8 cellular contexts compared by ENCODE assay signal in the genomic region with DNA sequence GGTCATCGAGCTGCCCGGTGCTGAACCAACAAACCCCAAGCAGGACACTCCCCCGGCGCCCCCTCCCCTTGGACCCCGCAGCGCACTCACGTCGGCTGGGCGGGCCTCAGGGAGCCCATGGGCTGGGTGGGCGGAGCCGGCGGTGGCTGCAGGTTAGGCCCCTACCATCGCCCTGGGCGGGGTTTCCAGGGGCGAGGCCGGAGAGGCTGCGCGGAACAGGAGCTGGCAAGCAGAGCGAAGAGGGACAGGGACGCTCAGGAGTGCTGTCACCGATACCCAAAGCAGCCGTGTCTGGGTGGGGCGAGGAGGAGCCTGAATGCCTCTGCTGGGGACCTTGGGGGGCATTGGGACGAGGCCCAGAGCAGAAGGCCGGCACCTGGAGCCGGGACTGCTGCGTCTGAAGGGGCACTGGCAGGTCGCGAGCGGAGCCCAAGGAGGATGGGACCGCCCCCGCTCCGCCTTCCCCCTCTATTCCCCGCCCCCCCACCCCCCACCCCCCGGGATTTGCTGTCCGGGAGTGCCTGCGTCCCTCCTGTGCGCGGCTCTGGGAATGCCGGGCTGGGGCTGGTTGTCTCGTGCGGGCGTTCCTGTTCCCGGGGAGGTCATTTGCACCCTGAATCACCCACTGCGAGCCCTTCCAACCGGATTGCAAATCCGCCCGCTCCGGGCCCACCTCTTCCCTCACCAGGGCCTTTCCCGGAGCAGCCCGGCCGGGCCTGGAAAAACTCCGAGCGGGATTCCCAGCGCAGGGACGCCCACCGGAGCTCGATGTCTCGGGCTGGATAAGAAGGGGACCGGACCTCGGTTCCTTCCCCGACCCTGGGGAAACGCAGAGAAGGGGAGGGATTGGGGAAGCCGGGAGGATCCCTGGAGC. TPM values are rescaled to one million over a fixed set of nuclear protein-coding genes. Genes with fewer than 3 reads are reported as not detected.
DNase-seq lines count a peak whose midpoint lies in the region; ATAC-seq and TF ChIP-seq lines count a peak whose summit lies in the region.

No MANE protein-coding gene starts in this region.

- H3K9me3 Mint-ChIP-seq in nephron: no peaks in the 10 kb centered on the region

- H3K36me3 ChIP-seq in PC-3 (ENCODE audit: low read depth, low read length) (no peaks in the 10 kb centered on the region), esophagus squamous epithelium (peaks cover 3 to 50% (median 10%) of the 10 kb centered on the region in 3 donors), suprapubic skin (peaks cover 14% of the 10 kb centered on the region)

- peak overlapping the region; percentile 100 for H3K4me2 ChIP-seq in PC-3 (ENCODE audit: low read length)

- H3K27me3 ChIP-seq in PC-3 (ENCODE audit: low read length) (no peaks in the 10 kb centered on the region), esophagus squamous epithelium (peaks cover 0 to 51% (median 0%) of the 10 kb centered on the region in 4 donors), suprapubic skin (peaks cover 5% of the 10 kb centered on the region)

- peak overlapping the region; percentile 50 to 78 (median 77) for H3K4me3 Mint-ChIP-seq in nephron

- H4K20me1 ChIP-seq in PC-3 (ENCODE audit: low read length): no peaks in the 10 kb centered on the region

- intact Hi-C loops in PC-3 (cut with micrococcal nuclease) (no loop called here), esophagus squamous epithelium (cut with DNase I) (no loop called here)

- CTCF ChIA-PET in PC-3 (lab: Charles Lee): no interaction called here

- H3K27me3 Mint-ChIP-seq in nephron (ENCODE audit: low read depth): peaks cover 87% of the 10 kb centered on the region

- peak overlapping the region; percentile 83 for H3K4me3 ChIP-seq in PC-3 (ENCODE audit: low read length)
- peak overlapping the region; percentile 34 to 81 (median 67) for H3K4me3 ChIP-seq in esophagus squamous epithelium
- peak overlapping the region; percentile 66 for H3K4me3 ChIP-seq in suprapubic skin

- TSS peak; percentile 93 for BruUV-seq in PC-3 (replicated peaks; lab: Mats Ljungman, UMichigan)

- TF ChIP-seq POLR2A in esophagus squamous epithelium (IDR thresholded peaks at IDR 0.05) (peak in 1 of 4 donors; percentile 73), suprapubic skin (IDR thresholded peaks at IDR 0.05) (no peak)

- H3K9ac ChIP-seq in PC-3 (ENCODE audit: low read length): peak overlapping the region; percentile 83

- H3K9me2 ChIP-seq in PC-3 (replicated peaks; ENCODE audit: low read length): no peaks in the 10 kb centered on the region

- ATAC-seq in GM19025 (IDR thresholded peaks at IDR 0.05; ENCODE audit: low read depth, unreplicated experiment) (peak; percentile 54), PC-3 (peak; percentile 77)

- no peaks in the 10 kb centered on the region for H3K9me3 ChIP-seq in PC-3 (ENCODE audit: low read length)
- H3K9me3 ChIP-seq in esophagus squamous epithelium: no peaks in the 10 kb centered on the region
- no peaks in the 10 kb centered on the region for H3K9me3 ChIP-seq in suprapubic skin

- H3K4me1 Mint-ChIP-seq in nephron: peaks cover 16% of the 10 kb centered on the region

- no peak overlapping the region for H3K27ac Mint-ChIP-seq in nephron

- DNase-seq in AG08395 (ENCODE audit: low spot score) (peak; percentile 67), HT-29 (ENCODE audit: low spot score) (peak; percentile 89), PC-3 (peak; percentile 97), esophagus squamous epithelium (lab: John Stamatoyannopoulos, UW) (no peak), suprapubic skin (ENCODE audit: low spot score in 2 of 2) (peak; percentile 89 to 93)
- DNase-seq in activated T-cell treated with anti-CD3 and anti-CD28 coated beads, Interleukin-2, amount 50 U/mL, for 1 hour: peak; percentile 77

- POLR2A ChIA-PET in PC-3 (lab: Charles Lee; ENCODE audit: unreplicated experiment): interaction anchor here (0.6 to 0.7 kb wide), 2 partner anchors 64 to 154 kb away, joined by 3 to 4 read pairs; no protein-coding TSS in a partner anchor

- TF ChIP-seq EP300 in suprapubic skin (IDR thresholded peaks at IDR 0.05): no peak

- H3K4me1 ChIP-seq in PC-3 (ENCODE audit: insufficient read depth, low read length) (peaks cover 34% of the 10 kb centered on the region), esophagus squamous epithelium (peaks cover 51 to 71% (median 54%) of the 10 kb centered on the region in 3 donors), suprapubic skin (peaks cover 68% of the 10 kb centered on the region)

- H3K79me2 ChIP-seq in PC-3 (ENCODE audit: low read length): peaks cover 18% of the 10 kb centered on the region

- H3K27ac ChIP-seq in PC-3 (ENCODE audit: low read length) (peak overlapping the region; percentile 76), esophagus squamous epithelium (peak overlapping the region; percentile 88 to 96 (median 93)), suprapubic skin (peak overlapping the region; percentile 93)

- H3F3A ChIP-seq in PC-3 (ENCODE audit: low read length, unreplicated experiment): no peaks in the 10 kb centered on the region

- no peak for TF ChIP-seq CTCF in PC-3 (conservative IDR thresholded peaks at IDR 0.05; ENCODE audit: low read depth, low read length)
- TF ChIP-seq CTCF in esophagus squamous epithelium (IDR thresholded peaks at IDR 0.05): no peak
- TF ChIP-seq CTCF in nephron (IDR thresholded peaks at IDR 0.05; ENCODE audit: unreplicated experiment in 3 of 3): no peak
- no peak for TF ChIP-seq CTCF in suprapubic skin (IDR thresholded peaks at IDR 0.05)

- H2AFZ ChIP-seq in PC-3 (ENCODE audit: low read length): peak overlapping the region; percentile 88

- H3K36me3 Mint-ChIP-seq in nephron (ENCODE audit: low read depth): peaks cover 8% of the 10 kb centered on the region

- no CpG with 5 or more reads among the region's 64 CpGs for WGBS in esophagus squamous epithelium, 2 donors
- under 1% methylated on average over 29 of the region's 64 CpGs for WGBS in suprapubic skin

RNA-seq across cellular contexts. Expression of a gene that starts 0.9 kb away (rescaled TPM):
- total RNA-seq in HT-29 (2014; rRNA removed; shearing (Covaris generic)): 171 and 180 TPM in 2 replicates
- 119 and 134 TPM in 2 replicates for total RNA-seq in PC-3 (2014; rRNA removed)
- 100 to 1,000 TPM in 2 of 4 donors, 10 to 100 TPM in 2; 37.7 to 146 (median 103) TPM for total RNA-seq in esophagus squamous epithelium
- 10 to 100 TPM; 54.4 to 93.6 (median 71.3) TPM for total RNA-seq in suprapubic skin

RNA-seq across cellular contexts. Expression of a gene that starts 58.8 kb away (rescaled TPM):
- total RNA-seq in HT-29 (2014; rRNA removed; shearing (Covaris generic)): 22.7 and 34.2 TPM in 2 replicates
- total RNA-seq in PC-3 (2014; rRNA removed): 15.8 and 20.8 TPM in 2 replicates
- 100 to 1,000 TPM in 1 of 4 donors, 10 to 100 TPM in 3; 47.7 to 105 (median 81.1) TPM for total RNA-seq in esophagus squamous epithelium
- 100 to 1,000 TPM in 2 of 4 donors, 10 to 100 TPM in 2; 60.4 to 124 (median 94.1) TPM for total RNA-seq in suprapubic skin
